11 cellular contexts compared by ENCODE assay signal in the genomic region with DNA sequence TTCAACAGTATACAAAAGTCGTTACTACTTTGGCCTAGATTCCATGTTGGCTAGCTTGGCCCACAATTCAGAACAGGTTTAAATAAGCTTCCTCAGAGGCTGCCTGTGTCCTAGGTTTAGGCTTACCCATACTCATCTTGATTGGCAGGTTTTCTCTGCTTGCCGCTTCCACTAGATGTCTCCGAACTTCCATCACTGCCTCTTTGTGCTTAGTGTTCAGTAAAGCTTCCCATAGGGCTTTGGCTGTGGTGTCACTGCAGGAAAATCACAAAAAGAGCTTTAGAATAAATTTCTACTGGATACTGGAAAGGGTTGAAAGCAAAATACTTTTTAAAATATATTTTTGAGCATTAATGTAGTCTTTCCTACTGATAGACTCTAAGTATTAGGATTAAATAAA. TPM values are rescaled to one million over a fixed set of nuclear protein-coding genes. Genes with fewer than 3 reads are reported as not detected.
DNase-seq lines count a peak whose midpoint lies in the region; ATAC-seq and TF ChIP-seq lines count a peak whose summit lies in the region.
"Had no signal": no experiment of that assay in that cellular context is flagged by ENCODE, and none has a peak within 500 bp of the region (broad histone marks: within the 10 kb centered on the region; RNA-seq: fewer than 3 reads in every experiment).

No MANE protein-coding gene starts in this region.

- H3K9me3 Mint-ChIP-seq in endodermal cell: no peaks in the 10 kb centered on the region
- H3K9me3 Mint-ChIP-seq: activated naive CD8-positive, alpha-beta T cell treated with anti-CD3 and anti-CD28 coated beads for 36 hours had no signal

- no peak overlapping the region for H3K4me3 Mint-ChIP-seq in endodermal cell
- H3K4me3 Mint-ChIP-seq: activated naive CD8-positive, alpha-beta T cell treated with anti-CD3 and anti-CD28 coated beads for 36 hours had no signal

- DNase-seq in G401 (ENCODE audit: low spot score) (peak; percentile 16), NCI-H69 (lab: John Stamatoyannopoulos, UW) (peak; percentile 6), endodermal cell (peak; percentile 72), midbrain (lab: John Stamatoyannopoulos, UW) (peak; percentile 37), NCI-H1105 (lab: John Stamatoyannopoulos, UW) (no peak)
- no peak for DNase-seq in activated naive CD4-positive, alpha-beta T cell treated with anti-CD3 and anti-CD28 coated beads, Interleukin-2, amount 50 U/mL, for 16 hours
- DNase-seq in stimulated activated CD4-positive, alpha-beta T cell treated with anti-CD3 and anti-CD28 coated beads, Interleukin-4, amount 100 ng/mL, for 24 hours: no peak
- DNase-seq: activated naive CD8-positive, alpha-beta T cell treated with anti-CD3 and anti-CD28 coated beads for 36 hours; spleen had no signal

- no peak overlapping the region for H3K4me3 ChIP-seq in endodermal cell (ENCODE audit: low read length)
- H3K4me3 ChIP-seq: spleen had no signal

- no peaks in the 10 kb centered on the region for H3K27me3 Mint-ChIP-seq in endodermal cell (ENCODE audit: insufficient read depth)
- H3K27me3 Mint-ChIP-seq: activated naive CD8-positive, alpha-beta T cell treated with anti-CD3 and anti-CD28 coated beads for 36 hours had no signal

- H3K27me3 ChIP-seq in endodermal cell (ENCODE audit: control insufficient read depth, insufficient read depth, low read length, poor library complexity, severe bottlenecking): no peaks in the 10 kb centered on the region
- H3K27me3 ChIP-seq: spleen had no signal

- no peaks in the 10 kb centered on the region for H3K36me3 Mint-ChIP-seq in endodermal cell (ENCODE audit: low read depth)

- 54 to 60% methylated on average over 1 to 3 of the region's 3 CpGs for WGBS in endodermal cell (ENCODE audit: insufficient coverage in 1 of 2, insufficient read length in 1 of 2), 2 experiments

- peaks cover 6% of the 10 kb centered on the region for H3K4me1 Mint-ChIP-seq in endodermal cell

- H3K9ac ChIP-seq in endodermal cell (ENCODE audit: extremely low read depth, low read length, poor library complexity, severe bottlenecking): no peak overlapping the region
- H3K9ac ChIP-seq: KMS-11 had no signal

- H3K4me1 ChIP-seq in endodermal cell (ENCODE audit: control insufficient read depth, insufficient read depth, low read length): no peaks in the 10 kb centered on the region

- in situ Hi-C loops in G401 (cut with HindIII; ENCODE audit: low sequenced_read_pairs): no loop called here

- ATAC-seq in HG03442 (IDR thresholded peaks at IDR 0.05; ENCODE audit: unreplicated experiment): no peak

- H3K27ac Mint-ChIP-seq in endodermal cell: no peak overlapping the region
- H3K27ac Mint-ChIP-seq: activated naive CD8-positive, alpha-beta T cell treated with anti-CD3 and anti-CD28 coated beads for 36 hours had no signal

- H3K9me3 ChIP-seq in endodermal cell (ENCODE audit: control insufficient read depth, low read length): no peaks in the 10 kb centered on the region
- H3K9me3 ChIP-seq: spleen had no signal

- H3K36me3 ChIP-seq in endodermal cell (ENCODE audit: control insufficient read depth, insufficient read depth, low read length): no peaks in the 10 kb centered on the region

- H3K27ac ChIP-seq in endodermal cell (ENCODE audit: low read depth, low read length): no peak overlapping the region
- H3K27ac ChIP-seq: KMS-11, spleen had no signal

- TF ChIP-seq CTCF in endodermal cell (conservative IDR thresholded peaks at IDR 0.05): peak; percentile 69

RNA-seq across cellular contexts. Expression of a gene that starts 52.4 kb away (rescaled TPM):
- total RNA-seq in G401 (2014; rRNA removed; shearing (Covaris generic)): 16.9 and 23.5 TPM in 2 replicates
- total RNA-seq in endodermal cell: 1 to 10 TPM; 5.7 to 6.5 TPM
- 6.2 TPM for polyA plus RNA-seq in endodermal cell (2013, experiment 1 of 2)
- 6.2 TPM for polyA plus RNA-seq in endodermal cell (2013, experiment 2 of 2)

Comparison
In these comparisons a context has a peak if more than half of its experiments do, and no peak if none do; other contexts are left out.
1. DNase-seq: peak in G401 (single experiment), NCI-H69 (single experiment), endodermal cell (single experiment) and midbrain (single experiment); none in activated naive CD4-positive, alpha-beta T cell treated with anti-CD3 and anti-CD28 coated beads, Interleukin-2, amount 50 U/mL, for 16 hours (single experiment), NCI-H1105 (single experiment) and stimulated activated CD4-positive, alpha-beta T cell treated with anti-CD3 and anti-CD28 coated beads, Interleukin-4, amount 100 ng/mL, for 24 hours (single experiment).